1 cellular context compared by ENCODE assay signal in genomic region chr10:29736325-29737208, GRCh38.
A peak's percentile ranks its signal among the peaks of the same experiment; 100 is the strongest.
TF ChIP-seq lines count a peak whose summit lies in the region.

No MANE protein-coding gene starts in this region.

TF ChIP-seq in HEK293, 187 proteins besides CTCF, POLR2A, EP300 and RAD21 (continued from another document and continues in another):
- TF ChIP-seq PRDM4 (tag by site-specific recombination; IDR thresholded peaks at IDR 0.05) (no peak), ZNF140 (tag by site-specific recombination; IDR thresholded peaks at IDR 0.05) (no peak), ZSCAN16 (tag by site-specific recombination; IDR thresholded peaks at IDR 0.05) (no peak), ZBTB7A (tag by site-specific recombination; IDR thresholded peaks at IDR 0.05; ENCODE audit: low read depth) (no peak; the same call in 1 of the 2 replicates), SCRT2 (tag by site-specific recombination; IDR thresholded peaks at IDR 0.05) (0 out of 2 replicates have a peak, but pooled peaks have one; percentile 2), KLF17 (tag by site-specific recombination; IDR thresholded peaks at IDR 0.05) (no peak), HOXA7 (CRISPR knock-in tag; IDR thresholded peaks at IDR 0.05; ENCODE audit: borderline replicate concordance) (no peak), MEIS1 (CRISPR knock-in tag; IDR thresholded peaks at IDR 0.05; ENCODE audit: borderline replicate concordance) (no peak), ZNF169 (tag by site-specific recombination; IDR thresholded peaks at IDR 0.05) (no peak), IKZF3 (tag by site-specific recombination; IDR thresholded peaks at IDR 0.05) (no peak), PRDM10 (tag by site-specific recombination; IDR thresholded peaks at IDR 0.05) (peak; percentile 97), WT1 (tag by site-specific recombination; IDR thresholded peaks at IDR 0.05) (no peak), ZNF2 (tag by site-specific recombination; IDR thresholded peaks at IDR 0.05) (no peak), KLF8 (tag by site-specific recombination; IDR thresholded peaks at IDR 0.05) (no peak), YY2 (tag by site-specific recombination; IDR thresholded peaks at IDR 0.05) (no peak), ZNF610 (tag by site-specific recombination; IDR thresholded peaks at IDR 0.05; ENCODE audit: borderline replicate concordance) (no peak), ZNF76 (tag by site-specific recombination; IDR thresholded peaks at IDR 0.05; ENCODE audit: borderline replicate concordance, low read depth) (no peak), ZNF776 (tag by site-specific recombination; IDR thresholded peaks at IDR 0.05; ENCODE audit: borderline replicate concordance) (no peak), ZNF664 (tag by site-specific recombination; IDR thresholded peaks at IDR 0.05) (no peak), ZSCAN4 (tag by site-specific recombination; IDR thresholded peaks at IDR 0.05) (no peak), MZF1 (tag by site-specific recombination; IDR thresholded peaks at IDR 0.05; ENCODE audit: borderline replicate concordance) (no peak), ZNF843 (tag by site-specific recombination; IDR thresholded peaks at IDR 0.05) (no peak), ZBTB10 (tag by site-specific recombination; IDR thresholded peaks at IDR 0.05) (no peak; the same call in 1 of the 2 replicates), ZNF146 (tag by site-specific recombination; IDR thresholded peaks at IDR 0.05) (no peak), RBAK (tag by site-specific recombination; IDR thresholded peaks at IDR 0.05) (no peak), EGR2 (tag by site-specific recombination; IDR thresholded peaks at IDR 0.05; ENCODE audit: low read depth) (peak; percentile 90), ZNF366 (tag by site-specific recombination; conservative IDR thresholded peaks at IDR 0.05) (no peak), ZBTB21 (tag by site-specific recombination; IDR thresholded peaks at IDR 0.05) (no peak), MYNN (tag by site-specific recombination; IDR thresholded peaks at IDR 0.05; ENCODE audit: borderline replicate concordance) (no peak), ZNF623 (tag by site-specific recombination; IDR thresholded peaks at IDR 0.05) (no peak), ZNF37A (tag by site-specific recombination; IDR thresholded peaks at IDR 0.05) (no peak), ZFP41 (tag by site-specific recombination; IDR thresholded peaks at IDR 0.05; ENCODE audit: borderline replicate concordance) (no peak), ZNF416 (tag by site-specific recombination; IDR thresholded peaks at IDR 0.05) (no peak), ZSCAN23 (tag by site-specific recombination; IDR thresholded peaks at IDR 0.05) (no peak), ZNF157 (tag by site-specific recombination; IDR thresholded peaks at IDR 0.05) (no peak), KLF9 (tag by site-specific recombination; IDR thresholded peaks at IDR 0.05; ENCODE audit: low read depth) (peak; percentile 56), ZNF23 (tag by site-specific recombination; IDR thresholded peaks at IDR 0.05; ENCODE audit: borderline replicate concordance) (no peak), INSM2 (tag by site-specific recombination; IDR thresholded peaks at IDR 0.05) (no peak), ZNF518A (tag by site-specific recombination; conservative IDR thresholded peaks at IDR 0.05; ENCODE audit: low read depth) (no peak), BCL6B (tag by site-specific recombination; IDR thresholded peaks at IDR 0.05) (no peak), ZNF394 (tag by site-specific recombination; IDR thresholded peaks at IDR 0.05; ENCODE audit: borderline replicate concordance) (no peak), ZNF404 (tag by site-specific recombination; IDR thresholded peaks at IDR 0.05) (no peak)
